In genomic region chrX:48002929-48003328, GRCh38 we compare ENCODE assay signal across 9 cellular contexts. TPM values are rescaled to one million over a fixed set of nuclear protein-coding genes. Genes with fewer than 3 reads are reported as not detected.
A peak's percentile ranks its signal among the peaks of the same experiment; 100 is the strongest.
DNase-seq lines count a peak whose midpoint lies in the region; ATAC-seq and TF ChIP-seq lines count a peak whose summit lies in the region.
"Had no signal": no experiment of that assay in that cellular context is flagged by ENCODE, and none has a peak within 500 bp of the region (broad histone marks: within the 10 kb centered on the region; RNA-seq: fewer than 3 reads in every experiment).

No MANE protein-coding gene starts in this region.

- H3K9me3 ChIP-seq in DND-41 (ENCODE audit: insufficient read depth, low read length, severe bottlenecking) (no peaks in the 10 kb centered on the region), Panc1 (ENCODE audit: control insufficient read depth, insufficient read depth, low read depth, low read length) (peaks cover 12% of the 10 kb centered on the region; the same call in 1 of the 2 replicates), prostate gland (no peaks in the 10 kb centered on the region)

- H3K79me2 ChIP-seq in DND-41 (ENCODE audit: insufficient read depth, low read length): peaks cover 38% of the 10 kb centered on the region

- TF ChIP-seq CTCF in DND-41 (IDR thresholded peaks at IDR 0.05; ENCODE audit: borderline replicate concordance, extremely low read depth, low read length, poor library complexity, severe bottlenecking): no peak
- no peak for TF ChIP-seq CTCF in Panc1 (IDR thresholded peaks at IDR 0.05)
- no peak for TF ChIP-seq CTCF in epithelial cell of esophagus (IDR thresholded peaks at IDR 0.05; ENCODE audit: insufficient read depth, low read depth, low read length, missing control alignments)
- no peak for TF ChIP-seq CTCF in prostate gland (IDR thresholded peaks at IDR 0.05)

- no TSS peak for BruUV-seq in Panc1 (replicated peaks; lab: Mats Ljungman, UMichigan)

- peak overlapping the region; percentile 70 for H3K4me2 ChIP-seq in DND-41 (ENCODE audit: insufficient read depth, low read length)

- no peak overlapping the region for H3K27ac ChIP-seq in DND-41 (ENCODE audit: low read length)
- H3K27ac ChIP-seq in Panc1 (ENCODE audit: low read length): peak overlapping the region; percentile 88
- no peak overlapping the region for H3K27ac ChIP-seq in prostate gland

- no peak overlapping the region for H2AFZ ChIP-seq in DND-41 (ENCODE audit: low read depth, low read length)

- TF ChIP-seq POLR2A in prostate gland (IDR thresholded peaks at IDR 0.05): no peak

- ATAC-seq in DND-41 (ENCODE audit: insufficient read depth, low read depth) (no peak), Panc1 (no peak)

- in situ Hi-C loops in Panc1 (cut with HindIII; ENCODE audit: low pct_unique_long_range_greater_than_20kb, low sequenced_read_pairs): no loop called here

- peaks cover 10% of the 10 kb centered on the region for H3K36me3 ChIP-seq in DND-41 (ENCODE audit: insufficient read depth, low read length)
- peaks cover 3% of the 10 kb centered on the region; the same call in 1 of the 2 replicates for H3K36me3 ChIP-seq in Panc1 (ENCODE audit: control insufficient read depth, insufficient read depth, low read length)
- H3K36me3 ChIP-seq in prostate gland: no peaks in the 10 kb centered on the region

- H3K27me3 ChIP-seq in DND-41 (ENCODE audit: insufficient read depth, low read length, poor library complexity): no peaks in the 10 kb centered on the region
- no peaks in the 10 kb centered on the region for H3K27me3 ChIP-seq in Panc1 (ENCODE audit: control insufficient read depth, insufficient read depth, low read length)
- H3K27me3 ChIP-seq in prostate gland (replicated peaks; ENCODE audit: insufficient read depth): no peaks in the 10 kb centered on the region

- H3K9ac ChIP-seq in DND-41 (ENCODE audit: low read depth, low read length): peak overlapping the region; percentile 86

- H3K4me1 ChIP-seq in DND-41 (ENCODE audit: insufficient read depth, low read length): peaks cover 20% of the 10 kb centered on the region; the same call in 1 of the 2 replicates
- 0 out of 2 replicates have a peak, but pooled peaks cover 2% of the 10 kb centered on the region for H3K4me1 ChIP-seq in Panc1 (ENCODE audit: control insufficient read depth, insufficient read depth, low read length)
- no peaks in the 10 kb centered on the region for H3K4me1 ChIP-seq in prostate gland (replicated peaks)

- H3K4me3 ChIP-seq in DND-41 (ENCODE audit: low read depth in 1 of 2, low read length in 2 of 2): peak overlapping the region; percentile 75 to 95; a peak in 3 of 4 replicates
- peak overlapping the region; percentile 69 to 78 for H3K4me3 ChIP-seq in Panc1 (ENCODE audit: low read depth in 2 of 2, low read length in 2 of 2)
- H3K4me3 ChIP-seq in epithelial cell of esophagus (ENCODE audit: low read length): peak overlapping the region; percentile 71
- peak overlapping the region; percentile 40 to 49 for H3K4me3 ChIP-seq in prostate gland

- CTCF ChIA-PET in Panc1 (lab: Charles Lee): no interaction called here

- H4K20me1 ChIP-seq in DND-41 (ENCODE audit: insufficient read depth, low read length): no peaks in the 10 kb centered on the region

- WGBS in prostate gland: 52% methylated on average over 7 of the region's 7 CpGs

- POLR2A ChIA-PET in Panc1 (lab: Charles Lee): no interaction called here

- DNase-seq in DND-41: no peak
- no peak for DNase-seq in Panc1 (ENCODE audit: low read depth, low spot score)
- DNase-seq in epithelial cell of esophagus (ENCODE audit: low read depth): no peak
- DNase-seq in prostate gland (ENCODE audit: low spot score): no peak
- no peak for DNase-seq in iPS-NIHi7 (ENCODE audit: extremely low spot score)
- DNase-seq in 8988T: no peak
- DNase-seq in NK-92 treated with Interleukin-12 subunit alpha and Interleukin-12 subunit beta, amount 100 ng/mL, for 24 hours (lab: John Stamatoyannopoulos, UW): no peak
- no peak for DNase-seq in iPS-NIHi11 (ENCODE audit: low spot score)
- DNase-seq: stimulated activated CD4-positive, alpha-beta T cell treated with anti-CD3 and anti-CD28 coated beads, Interleukin-12 subunit alpha, Interleukin-12 subunit beta, amount 100 ng/mL, for 4 hours had no signal

- intact Hi-C loops in Panc1 (cut with micrococcal nuclease; ENCODE audit: unreplicated experiment): no loop called here
- intact Hi-C loops in prostate gland (cut with DNase I): no loop called here

RNA-seq across cellular contexts. Expression of gene ZNF182, which starts 0.9 kb away (rescaled TPM):
- total RNA-seq in Panc1 (2021; ENCODE audit: unreplicated experiment) (11.1 TPM), prostate gland (1 to 10 TPM; 5.6 to 6.5 TPM)
- 5.2 TPM for polyA plus RNA-seq in Panc1 (2012; ENCODE audit: insufficient read length)

RNA-seq across cellular contexts. Expression of gene SPACA5, which starts 3.9 kb away (rescaled TPM):
- total RNA-seq in Panc1 (2021; ENCODE audit: unreplicated experiment): not detected
- not detected for polyA plus RNA-seq in Panc1 (2012; ENCODE audit: insufficient read length)
- not detected for total RNA-seq in prostate gland
